In the genomic region with DNA sequence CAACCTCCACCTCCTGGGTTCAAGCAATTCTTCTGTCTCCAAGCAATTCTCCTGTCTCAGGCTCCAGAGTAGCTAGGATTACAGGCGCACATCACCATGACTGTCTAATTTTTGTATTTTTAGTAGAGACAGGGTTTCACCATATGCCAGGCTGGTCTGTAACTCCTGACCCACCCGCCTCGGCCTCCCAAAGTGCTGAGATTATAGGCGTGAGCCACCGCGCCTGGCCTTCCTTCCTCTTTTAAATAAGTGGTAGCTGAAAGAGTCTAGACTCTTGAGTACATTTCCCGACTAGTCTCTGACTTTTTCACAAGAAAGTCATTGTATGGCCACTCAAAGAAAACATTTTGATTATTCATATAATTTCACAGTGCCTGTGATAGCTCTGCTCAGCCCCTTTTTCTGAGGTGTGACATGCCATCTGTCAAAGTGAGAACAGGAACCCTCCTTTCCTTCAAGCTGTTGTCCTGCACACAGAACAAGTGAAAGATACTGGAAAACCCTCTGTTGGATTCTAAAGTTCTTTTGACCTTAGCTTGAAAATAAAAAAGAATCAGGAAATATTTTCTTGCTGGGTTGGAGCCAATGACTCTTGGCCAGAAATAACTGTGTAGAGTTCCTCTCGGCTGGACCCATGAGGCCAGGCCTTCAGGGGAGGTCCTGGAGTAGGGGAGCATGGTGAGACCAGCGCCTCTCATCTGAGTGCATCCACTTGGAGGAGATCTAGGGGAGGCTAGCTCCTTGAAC, we compare ENCODE assay signal across 13 cellular contexts.
DNase-seq lines count a peak whose midpoint lies in the region; TF ChIP-seq lines count a peak whose summit lies in the region.
"Had no signal": no experiment of that assay in that cellular context is flagged by ENCODE, and none has a peak within 500 bp of the region (broad histone marks: within the 10 kb centered on the region; RNA-seq: fewer than 3 reads in every experiment).

No MANE protein-coding gene starts in this region.

- intact Hi-C loops in tibial artery (cut with DNase I; ENCODE audit: low total_unique reads) (no loop called here), head of caudate nucleus (cut with DNase I) (no loop called here)

- H3K4me3 ChIP-seq in fibroblast of mammary gland (ENCODE audit: control insufficient read depth, low read depth, low read length): no peak overlapping the region
- no peak overlapping the region for H3K4me3 ChIP-seq in tibial artery

- peak overlapping the region; percentile 68 to 77 for H3K27ac ChIP-seq in tibial artery

- DNase-seq in UCSD-AML1 (lab: John Stamatoyannopoulos, UW; ENCODE audit: unreplicated experiment) (peak; percentile 9), fibroblast of mammary gland (ENCODE audit: low read depth) (peak; percentile 43), mesothelial cell of epicardium (ENCODE audit: low spot score in 2 of 2, unreplicated experiment in 2 of 2) (no peak), tibial artery (no peak), NOMO-1 (lab: John Stamatoyannopoulos, UW; ENCODE audit: unreplicated experiment in 2 of 2) (no peak), NCI-H1105 (lab: John Stamatoyannopoulos, UW) (no peak), anterior cingulate cortex (lab: John Stamatoyannopoulos, UW) (no peak), head of caudate nucleus (no peak)
- DNase-seq: activated CD8-positive, alpha-beta memory T cell treated with anti-CD3 and anti-CD28 coated beads, Interleukin-2, amount 50 U/mL, for 4 hours; activated naive CD4-positive, alpha-beta T cell treated with anti-CD3 and anti-CD28 coated beads, Interleukin-2, amount 50 U/mL, for 16 hours; CD4-positive, alpha-beta memory T cell; NCI-H446; stimulated activated naive B cell treated with anti-CD40 and anti-IgM and Interleukin-4, amounts not matched to agents 10 μg/mL and 1 μg/mL and 100 μg/mL, for 72 hours had no signal

- no peak overlapping the region for H3K4me3 Mint-ChIP-seq in mesothelial cell of epicardium
- H3K4me3 Mint-ChIP-seq: CD4-positive, alpha-beta memory T cell; stimulated activated naive B cell treated with anti-CD40 and anti-IgM and Interleukin-4, amounts not matched to agents 10 μg/mL and 1 μg/mL and 100 μg/mL, for 72 hours had no signal

- H3K9me3 ChIP-seq in tibial artery: no peaks in the 10 kb centered on the region

- no peak for TF ChIP-seq CTCF in fibroblast of mammary gland (conservative IDR thresholded peaks at IDR 0.05; ENCODE audit: control insufficient read depth, insufficient read depth, low read depth, low read length)
- no peak for TF ChIP-seq CTCF in mesothelial cell of epicardium (IDR thresholded peaks at IDR 0.05; ENCODE audit: unreplicated experiment)
- TF ChIP-seq CTCF in tibial artery (IDR thresholded peaks at IDR 0.05): no peak

- H3K9me3 Mint-ChIP-seq in mesothelial cell of epicardium: no peaks in the 10 kb centered on the region
- H3K9me3 Mint-ChIP-seq: stimulated activated naive B cell treated with anti-CD40 and anti-IgM and Interleukin-4, amounts not matched to agents 10 μg/mL and 1 μg/mL and 100 μg/mL, for 72 hours had no signal

- no peaks in the 10 kb centered on the region for H3K27me3 ChIP-seq in tibial artery

- no peaks in the 10 kb centered on the region for H3K36me3 ChIP-seq in tibial artery

- H3K27ac Mint-ChIP-seq in mesothelial cell of epicardium: peak overlapping the region; percentile 39
- H3K27ac Mint-ChIP-seq: CD4-positive, alpha-beta memory T cell; stimulated activated naive B cell treated with anti-CD40 and anti-IgM and Interleukin-4, amounts not matched to agents 10 μg/mL and 1 μg/mL and 100 μg/mL, for 72 hours had no signal

- peaks cover 0 to 59% (median 40%) of the 10 kb centered on the region in 4 donors for H3K4me1 ChIP-seq in tibial artery

- H3K27me3 Mint-ChIP-seq in mesothelial cell of epicardium (ENCODE audit: low read depth): no peaks in the 10 kb centered on the region
- H3K27me3 Mint-ChIP-seq: CD4-positive, alpha-beta memory T cell had no signal

- H3K4me1 Mint-ChIP-seq in mesothelial cell of epicardium: peaks cover 20% of the 10 kb centered on the region
- H3K4me1 Mint-ChIP-seq: CD4-positive, alpha-beta memory T cell; stimulated activated naive B cell treated with anti-CD40 and anti-IgM and Interleukin-4, amounts not matched to agents 10 μg/mL and 1 μg/mL and 100 μg/mL, for 72 hours had no signal

- H3K36me3 Mint-ChIP-seq in mesothelial cell of epicardium: no peaks in the 10 kb centered on the region
- H3K36me3 Mint-ChIP-seq: CD4-positive, alpha-beta memory T cell; stimulated activated naive B cell treated with anti-CD40 and anti-IgM and Interleukin-4, amounts not matched to agents 10 μg/mL and 1 μg/mL and 100 μg/mL, for 72 hours had no signal

Comparison
In these comparisons a context has a peak if more than half of its experiments do, and no peak if none do; other contexts are left out.
1. DNase-seq: peak in UCSD-AML1 (single experiment) and fibroblast of mammary gland (single experiment); none in mesothelial cell of epicardium (0 of 2), tibial artery (0 of 2), NOMO-1 (0 of 2), NCI-H1105 (single experiment), anterior cingulate cortex (0 of 58) and head of caudate nucleus (0 of 42).